Comparison of ENCODE assay signal across 11 cellular contexts in the genomic region with DNA sequence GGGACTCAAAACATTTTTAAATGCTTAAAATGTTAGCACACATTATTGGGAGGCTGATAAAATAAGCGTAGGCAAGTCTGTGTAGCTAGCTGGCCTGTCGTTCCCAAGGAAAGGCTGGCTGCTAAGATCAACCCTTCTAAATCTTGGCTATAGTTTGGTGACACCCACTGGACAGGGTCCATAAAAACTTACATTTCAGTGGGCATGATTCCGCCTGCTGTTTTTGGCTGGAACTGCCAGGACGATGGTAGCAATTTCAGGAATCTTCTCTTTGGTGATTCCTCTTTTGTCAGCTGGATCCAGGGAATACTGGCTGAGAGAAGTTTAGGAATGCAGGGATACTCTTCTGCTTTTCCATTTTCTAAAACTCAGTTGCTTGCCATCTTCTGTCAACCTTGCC.
DNase-seq lines count a peak whose midpoint lies in the region; ATAC-seq and TF ChIP-seq lines count a peak whose summit lies in the region.
"Had no signal": no experiment of that assay in that cellular context is flagged by ENCODE, and none has a peak within 500 bp of the region (broad histone marks: within the 10 kb centered on the region; RNA-seq: fewer than 3 reads in every experiment).

No MANE protein-coding gene starts in this region.

- in situ Hi-C loops in SK-MEL-5 (cut with HindIII; ENCODE audit: low pct_unique_long_range_greater_than_20kb, low sequenced_read_pairs), result no loop called here

- CTCF ChIA-PET in MCF 10A (lab: Yijun Ruan, JAX), result interaction anchor here (0.6 to 3.1 kb wide), 3 partner anchors 11 to 496 kb away, joined by 3 to 12 read pairs (median 8); no protein-coding TSS in a partner anchor

- H3K27ac ChIP-seq in breast epithelium (no peak overlapping the region), right cardiac atrium (ENCODE audit: low read length) (no peak overlapping the region)
- H3K27ac ChIP-seq: thyroid gland had no signal

- H3K4me1 Mint-ChIP-seq in MCF 10A (ENCODE audit: insufficient read depth, unreplicated experiment), result peaks cover 6% of the 10 kb centered on the region
- no peaks in the 10 kb centered on the region for H3K4me1 Mint-ChIP-seq in type B pancreatic cell (ENCODE audit: unreplicated experiment)
- H3K4me1 Mint-ChIP-seq: CD4-positive, CD25-positive, alpha-beta regulatory T cell had no signal

- H3K9me3 ChIP-seq in breast epithelium (no peaks in the 10 kb centered on the region), right cardiac atrium (ENCODE audit: control insufficient read depth, low read length) (no peaks in the 10 kb centered on the region)
- H3K9me3 ChIP-seq: thyroid gland had no signal

- intact Hi-C loops in MCF 10A (cut with micrococcal nuclease) (loop anchor here (1.0 kb wide), 1 partner anchor 164 kb away; no protein-coding TSS in a partner anchor), breast epithelium (cut with DNase I; ENCODE audit: low total_unique reads) (loop anchor here (5.0 kb wide), 1 partner anchor 744 kb away; no protein-coding TSS in a partner anchor), right cardiac atrium (cut with DNase I) (loop anchor here in 1 of 4 donors (10.0 kb wide), 1 partner anchor 161 kb away; a partner anchor contains a TSS), sciatic nerve (cut with DNase I) (no loop called here)

- H3K36me3 Mint-ChIP-seq in MCF 10A (ENCODE audit: insufficient read depth, unreplicated experiment) (no peaks in the 10 kb centered on the region), type B pancreatic cell (no peaks in the 10 kb centered on the region)
- H3K36me3 Mint-ChIP-seq: activated naive CD8-positive, alpha-beta T cell; CD4-positive, CD25-positive, alpha-beta regulatory T cell had no signal

- H3K4me1 ChIP-seq in breast epithelium (no peaks in the 10 kb centered on the region), right cardiac atrium (ENCODE audit: control insufficient read depth, insufficient read depth, low read length) (no peaks in the 10 kb centered on the region)
- H3K4me1 ChIP-seq: thyroid gland had no signal

- POLR2A ChIA-PET in MCF 10A (lab: Yijun Ruan, JAX), result interaction anchor here (0.8 kb wide), 1 partner anchor 830 kb away, joined by 3 read pairs; no protein-coding TSS in a partner anchor

- no peaks in the 10 kb centered on the region for H3K36me3 ChIP-seq in breast epithelium
- H3K36me3 ChIP-seq: thyroid gland had no signal

- 26% methylated on average over 4 of the region's 4 CpGs for WGBS in right cardiac atrium

- DNase-seq in MCF 10A (ENCODE audit: unreplicated experiment), result peak; percentile 48
- no peak for DNase-seq in breast epithelium (ENCODE audit: low spot score in 2 of 2)
- peak; percentile 66 for DNase-seq in SK-MEL-5 (ENCODE audit: low read depth, low spot score)
- no peak for DNase-seq in right cardiac atrium
- DNase-seq in type B pancreatic cell (ENCODE audit: extremely low spot score, unreplicated experiment), result no peak
- DNase-seq in sciatic nerve (ENCODE audit: low spot score), result no peak
- no peak for DNase-seq in stimulated activated naive CD4-positive, alpha-beta T cell treated with Interleukin-2 at 50 U/mL for 16 hours (lab: John Stamatoyannopoulos, UW)
- DNase-seq: CD4-positive, CD25-positive, alpha-beta regulatory T cell had no signal

- H3K4me3 Mint-ChIP-seq in MCF 10A (ENCODE audit: unreplicated experiment), result no peak overlapping the region
- no peak overlapping the region for H3K4me3 Mint-ChIP-seq in type B pancreatic cell
- H3K4me3 Mint-ChIP-seq: activated naive CD8-positive, alpha-beta T cell; CD4-positive, CD25-positive, alpha-beta regulatory T cell had no signal

- no TSS peak for BruUV-seq in MCF 10A (replicated peaks; lab: Mats Ljungman, UMichigan)

- TF ChIP-seq CTCF in MCF 10A (IDR thresholded peaks at IDR 0.05; ENCODE audit: unreplicated experiment) (peak; percentile 27), breast epithelium (IDR thresholded peaks at IDR 0.05) (peak in 1 of 3 donors; percentile 19), type B pancreatic cell (conservative IDR thresholded peaks at IDR 0.05) (peak; percentile 61)

- ATAC-seq in right cardiac atrium, result peak; percentile 40 to 42
- ATAC-seq in sciatic nerve, result no peak
- ATAC-seq in HG03139 (IDR thresholded peaks at IDR 0.05; ENCODE audit: unreplicated experiment), result no peak

- H3K27me3 ChIP-seq in breast epithelium (no peaks in the 10 kb centered on the region), right cardiac atrium (ENCODE audit: control insufficient read depth, insufficient read depth) (no peaks in the 10 kb centered on the region)
- H3K27me3 ChIP-seq: thyroid gland had no signal

- H3K27ac Mint-ChIP-seq in MCF 10A (ENCODE audit: low read depth, unreplicated experiment), result no peak overlapping the region
- H3K27ac Mint-ChIP-seq in type B pancreatic cell, result no peak overlapping the region
- H3K27ac Mint-ChIP-seq: activated naive CD8-positive, alpha-beta T cell; CD4-positive, CD25-positive, alpha-beta regulatory T cell had no signal

- no peak for TF ChIP-seq POLR2A in breast epithelium (IDR thresholded peaks at IDR 0.05)

- H3K27me3 Mint-ChIP-seq in MCF 10A (ENCODE audit: insufficient read depth, unreplicated experiment) (no peaks in the 10 kb centered on the region), type B pancreatic cell (peaks cover 6% of the 10 kb centered on the region)
- H3K27me3 Mint-ChIP-seq: activated naive CD8-positive, alpha-beta T cell; CD4-positive, CD25-positive, alpha-beta regulatory T cell had no signal

- H3K4me3 ChIP-seq in breast epithelium, result no peak overlapping the region
- no peak overlapping the region for H3K4me3 ChIP-seq in right cardiac atrium (ENCODE audit: low read length)
- H3K4me3 ChIP-seq: thyroid gland had no signal

- H3K9me3 Mint-ChIP-seq in MCF 10A (ENCODE audit: unreplicated experiment) (no peaks in the 10 kb centered on the region), type B pancreatic cell (no peaks in the 10 kb centered on the region)

Comparison
In these comparisons a context has a peak if more than half of its experiments do, and no peak if none do; other contexts are left out.
1. DNase-seq: peak in MCF 10A (single experiment) and SK-MEL-5 (single experiment); none in breast epithelium (0 of 2), right cardiac atrium (0 of 3), type B pancreatic cell (single experiment), sciatic nerve (single experiment) and stimulated activated naive CD4-positive, alpha-beta T cell treated with Interleukin-2 at 50 U/mL for 16 hours (single experiment).
2. ATAC-seq: peak in right cardiac atrium (2 of 2); none in sciatic nerve (single experiment) and HG03139 (single experiment).